ENCODE assay signal across 15 cellular contexts in genomic region chr11:116473236-116473769, GRCh38.
DNase-seq lines count a peak whose midpoint lies in the region; ATAC-seq, FAIRE-seq and TF ChIP-seq lines count a peak whose summit lies in the region.
"Had no signal": no experiment of that assay in that cellular context is flagged by ENCODE, and none has a peak within 500 bp of the region (broad histone marks: within the 10 kb centered on the region; RNA-seq: fewer than 3 reads in every experiment).

No MANE protein-coding gene starts in this region.

- TF ChIP-seq POLR2A in endothelial cell of umbilical vein (IDR thresholded peaks at IDR 0.05; ENCODE audit: low read depth, low read length) (no peak), vagina (IDR thresholded peaks at IDR 0.05) (no peak)

- H3K14ac ChIP-seq in trophoblast cell (ENCODE audit: low read length) = peak overlapping the region; percentile 8

- no peak overlapping the region for H4K8ac ChIP-seq in trophoblast cell (ENCODE audit: low read depth, low read length)

- peaks cover 0 to 3% of the 10 kb centered on the region in 2 experiments for H3K27me3 ChIP-seq in endothelial cell of umbilical vein (ENCODE audit: control insufficient read depth in 2 of 2, insufficient read depth in 2 of 2, low read length in 2 of 2)
- no peaks in the 10 kb centered on the region for H3K27me3 ChIP-seq in trophoblast cell (ENCODE audit: insufficient read depth, low read length)
- H3K27me3 ChIP-seq in vagina = no peaks in the 10 kb centered on the region
- H3K27me3 ChIP-seq: MG63 had no signal

- no peak overlapping the region for H3K4me3 ChIP-seq in endothelial cell of umbilical vein (replicated peaks in 1 of 3; ENCODE audit: insufficient read depth in 1 of 3, low read depth in 1 of 3, low read length in 3 of 3)
- H3K4me3 ChIP-seq in trophoblast cell (ENCODE audit: low read depth, low read length) = no peak overlapping the region
- H3K4me3 ChIP-seq in vagina = no peak overlapping the region
- H3K4me3 ChIP-seq: HAP-1, MG63 had no signal

- POLR2A ChIA-PET in endothelial cell of umbilical vein (lab: Charles Lee) = no interaction called here

- H3K4me2 ChIP-seq in endothelial cell of umbilical vein (ENCODE audit: insufficient read depth, low read length) (no peak overlapping the region), trophoblast cell (ENCODE audit: low read length) (peak overlapping the region; percentile 14)

- H3K79me2 ChIP-seq in endothelial cell of umbilical vein (ENCODE audit: control insufficient read depth, insufficient read depth, low read length) (no peaks in the 10 kb centered on the region), trophoblast cell (ENCODE audit: control insufficient read depth, insufficient read depth, low read length, poor library complexity) (no peaks in the 10 kb centered on the region)

- peak overlapping the region; percentile 0 for H2BK5ac ChIP-seq in trophoblast cell (ENCODE audit: low read depth, low read length, poor library complexity)

- H3K9me3 ChIP-seq in endothelial cell of umbilical vein (replicated peaks; ENCODE audit: control insufficient read depth, insufficient read depth, low read length) (no peaks in the 10 kb centered on the region), trophoblast cell (ENCODE audit: insufficient read depth, low read depth, low read length) (peaks cover 1% of the 10 kb centered on the region), vagina (no peaks in the 10 kb centered on the region)
- H3K9me3 ChIP-seq: HAP-1, MG63 had no signal

- H4K20me1 ChIP-seq in endothelial cell of umbilical vein (replicated peaks; ENCODE audit: control insufficient read depth, extremely low read depth, insufficient read depth, low read length) = no peaks in the 10 kb centered on the region

- H3K9me1 ChIP-seq in endothelial cell of umbilical vein (replicated peaks; ENCODE audit: control insufficient read depth, extremely low read depth, insufficient read depth, low read length) = no peaks in the 10 kb centered on the region

- DNase-seq in endothelial cell of umbilical vein (ENCODE audit: low read depth, low spot score) (no peak), trophoblast cell (no peak), vagina (ENCODE audit: extremely low spot score in 2 of 2) (no peak), T1000 (lab: John Stamatoyannopoulos, UW) (no peak), T-helper 2 cell (no peak)
- DNase-seq: CD8-positive, alpha-beta memory T cell; DMS 273 treated with DMSO at 0.1 percent for 48 hours; MG63; NCI-H1105; NCI-H1694 treated with DMSO at 0.1 percent for 48 hours; NCI-H345 had no signal

- H3K9ac ChIP-seq in endothelial cell of umbilical vein (replicated peaks; ENCODE audit: extremely low read depth, insufficient read depth, low read length) = peak overlapping the region; percentile 40
- no peak overlapping the region for H3K9ac ChIP-seq in trophoblast cell (ENCODE audit: low read length)

- H4K12ac ChIP-seq in trophoblast cell (ENCODE audit: low read depth, low read length) = no peak overlapping the region

- H2AFZ ChIP-seq in endothelial cell of umbilical vein (ENCODE audit: low read depth, low read length) = no peak overlapping the region
- H2AFZ ChIP-seq in trophoblast cell (ENCODE audit: insufficient read depth, low read length, poor library complexity) = no peak overlapping the region

- peaks cover 15% of the 10 kb centered on the region for H3K79me1 ChIP-seq in trophoblast cell (ENCODE audit: low read length)

- CTCF ChIA-PET in endothelial cell of umbilical vein (lab: Charles Lee) = interaction anchor here (0.6 to 3.8 kb wide), 4 partner anchors 19 to 115 kb away, joined by 3 to 27 read pairs (median 4); no protein-coding TSS in a partner anchor

- no peaks in the 10 kb centered on the region for H3K36me3 ChIP-seq in endothelial cell of umbilical vein (ENCODE audit: control insufficient read depth in 2 of 2, extremely low read depth in 1 of 2, insufficient read depth in 2 of 2, low read length in 2 of 2)
- no peaks in the 10 kb centered on the region for H3K36me3 ChIP-seq in trophoblast cell (ENCODE audit: control insufficient read depth in 1 of 2, insufficient read depth in 2 of 2, low read length in 2 of 2)
- H3K36me3 ChIP-seq in vagina = no peaks in the 10 kb centered on the region
- H3K36me3 ChIP-seq: HAP-1, MG63 had no signal

- intact Hi-C loops in endothelial cell of umbilical vein (cut with micrococcal nuclease) (no loop called here), vagina (cut with DNase I) (no loop called here)

- no peak overlapping the region for H2AK5ac ChIP-seq in trophoblast cell (ENCODE audit: low read length)

- no peak overlapping the region for H3K18ac ChIP-seq in trophoblast cell (ENCODE audit: low read length)

- TF ChIP-seq CTCF in VCaP (conservative IDR thresholded peaks at IDR 0.05) (no peak), endothelial cell of umbilical vein (IDR thresholded peaks at IDR 0.05; ENCODE audit: extremely low read depth in 1 of 2, insufficient read depth in 1 of 2, low read depth in 1 of 2, low read length in 2 of 2) (no peak), vagina (IDR thresholded peaks at IDR 0.05) (no peak)

- H3K4me1 ChIP-seq in endothelial cell of umbilical vein (ENCODE audit: control insufficient read depth, extremely low read depth, insufficient read depth, low read length) (peaks cover 25% of the 10 kb centered on the region), trophoblast cell (ENCODE audit: control insufficient read depth in 1 of 2, insufficient read depth in 2 of 2, low read length in 2 of 2) (peaks cover 11 to 19% of the 10 kb centered on the region in 2 experiments), vagina (peaks cover 8% of the 10 kb centered on the region)
- H3K4me1 ChIP-seq: HAP-1 had no signal

- peak overlapping the region; percentile 0 for H2BK120ac ChIP-seq in trophoblast cell (ENCODE audit: insufficient read depth, low read length, poor library complexity)

- no peak for ATAC-seq in GM19351 (IDR thresholded peaks at IDR 0.05; ENCODE audit: unreplicated experiment)
- ATAC-seq: Panc1 had no signal

- BruUV-seq in endothelial cell of umbilical vein (replicated peaks; lab: Mats Ljungman, UMichigan) = no TSS peak

- H4K91ac ChIP-seq in trophoblast cell (ENCODE audit: low read depth, low read length) = peak overlapping the region; percentile 41

- no peak overlapping the region for H3K4ac ChIP-seq in trophoblast cell (ENCODE audit: low read depth, low read length)

- no peak overlapping the region for H2BK12ac ChIP-seq in trophoblast cell (ENCODE audit: low read length)

- H3K23ac ChIP-seq in trophoblast cell (ENCODE audit: low read length) = no peak overlapping the region

- H3K27ac ChIP-seq in VCaP (peak overlapping the region; percentile 88), endothelial cell of umbilical vein (ENCODE audit: insufficient read depth, low read depth, low read length) (peak overlapping the region; percentile 75), trophoblast cell (ENCODE audit: low read depth, low read length) (peak overlapping the region; percentile 62), vagina (peak overlapping the region; percentile 14)

- no CpG with 5 or more reads among the region's 1 CpG for WGBS in trophoblast cell (ENCODE audit: extremely low coverage, insufficient coverage, insufficient read length)

- FAIRE-seq in endothelial cell of umbilical vein (lab: Jason Lieb, UNC) = no peak

- dilution Hi-C loops in endothelial cell of umbilical vein (cut with MboI; ENCODE audit: extremely low pct_ligation_motif_present, low sequenced_read_pairs) = no loop called here

TF ChIP-seq in endothelial cell of umbilical vein, 7 proteins besides CTCF, POLR2A, EP300 and RAD21:
- TF ChIP-seq MAX (IDR thresholded peaks at IDR 0.05; ENCODE audit: insufficient read depth, insufficient read length) (no peak), JUN (IDR thresholded peaks at IDR 0.05; ENCODE audit: borderline replicate concordance, insufficient read depth, insufficient read length, low read depth) (no peak), EZH2 (IDR thresholded peaks at IDR 0.05; ENCODE audit: borderline replicate concordance, low read depth, low read length, severe bottlenecking) (no peak), FOS (IDR thresholded peaks at IDR 0.05; ENCODE audit: borderline replicate concordance, insufficient read depth, low read length) (no peak), POLR2AphosphoS5 (IDR thresholded peaks at IDR 0.05; ENCODE audit: insufficient read depth, low read depth, low read length) (no peak), MYC (IDR thresholded peaks at IDR 0.05; ENCODE audit: low read depth, low read length) (no peak)

Comparison
In these comparisons a context has a peak if more than half of its experiments do, and no peak if none do; other contexts are left out.
1. H3K27ac ChIP-seq: peak in every context shown above with its lines; median percentile 88 in VCaP; 75 in endothelial cell of umbilical vein; 62 in trophoblast cell; 14 in vagina.